ENCODE assay signal across 24 cellular contexts in the genomic region with DNA sequence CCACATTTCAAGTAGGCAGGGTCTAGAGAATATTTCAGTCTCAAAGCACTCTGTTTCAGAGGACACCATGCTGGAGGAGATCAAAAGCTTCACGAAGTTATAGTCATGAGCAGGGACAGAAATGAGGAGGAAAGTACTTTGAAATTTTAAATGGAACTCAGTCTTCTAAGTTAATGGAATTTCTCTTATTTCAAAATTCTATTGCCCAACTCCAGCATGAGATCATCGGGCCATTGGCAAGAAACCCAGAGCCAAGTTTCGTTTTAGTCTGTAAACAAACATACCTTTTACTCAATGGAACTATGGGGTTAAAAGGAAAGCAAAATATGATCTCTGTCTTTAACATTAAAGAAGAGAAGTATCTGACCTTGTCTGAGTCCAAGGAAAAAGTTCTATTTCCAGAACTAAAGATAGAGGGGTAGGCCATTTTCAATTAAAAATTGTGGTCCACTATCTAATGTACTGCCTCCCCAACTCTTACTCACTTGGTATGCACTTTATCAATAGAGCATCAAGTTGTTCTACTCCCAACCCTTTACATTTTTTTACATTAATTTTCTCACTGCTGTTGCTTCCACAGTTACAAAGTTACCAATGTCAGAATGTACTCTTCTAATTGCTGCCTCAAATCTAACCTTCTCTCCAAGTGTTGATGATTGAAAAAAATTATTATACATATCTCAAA.
DNase-seq lines count a peak whose midpoint lies in the region; ATAC-seq and TF ChIP-seq lines count a peak whose summit lies in the region.
"Had no signal": no experiment of that assay in that cellular context is flagged by ENCODE, and none has a peak within 500 bp of the region (broad histone marks: within the 10 kb centered on the region; RNA-seq: fewer than 3 reads in every experiment).

No MANE protein-coding gene starts in this region.

- H3K4me3 ChIP-seq in AG10803 (ENCODE audit: low read length) = no peak overlapping the region
- no peak overlapping the region for H3K4me3 ChIP-seq in choroid plexus epithelial cell (ENCODE audit: low read depth, low read length)
- H3K4me3 ChIP-seq in liver (ENCODE audit: low read depth in 1 of 3, low read length in 3 of 3) = no peak overlapping the region
- no peak overlapping the region for H3K4me3 ChIP-seq in BE2C (ENCODE audit: low read depth, low read length)
- no peak overlapping the region for H3K4me3 ChIP-seq in WERI-Rb-1 (ENCODE audit: low read depth, low read length)
- H3K4me3 ChIP-seq: gastroesophageal sphincter, GM12878, pancreas, sigmoid colon had no signal

- WGBS in liver = 27% methylated on average over 3 of the region's 3 CpGs

- H3K27me3 ChIP-seq in liver (ENCODE audit: control insufficient read depth in 4 of 4, insufficient read depth in 4 of 4, low read length in 3 of 4) (no peaks in the 10 kb centered on the region), BE2C (no peaks in the 10 kb centered on the region), WERI-Rb-1 (ENCODE audit: insufficient read depth, low read depth, severe bottlenecking) (no peaks in the 10 kb centered on the region)
- H3K27me3 ChIP-seq: gastroesophageal sphincter, pancreas, sigmoid colon had no signal

- H3K4me1 ChIP-seq in liver (ENCODE audit: control insufficient read depth in 4 of 4, insufficient read depth in 4 of 4, low read length in 3 of 4) (peaks cover 0 to 5% (median under 1%) of the 10 kb centered on the region in 4 donors), BE2C (no peaks in the 10 kb centered on the region)
- H3K4me1 ChIP-seq: gastroesophageal sphincter, pancreas, sigmoid colon had no signal

- H3K9me3 ChIP-seq in liver (ENCODE audit: control insufficient read depth in 4 of 4, low read length in 3 of 4) = no peaks in the 10 kb centered on the region
- no peaks in the 10 kb centered on the region for H3K9me3 ChIP-seq in BE2C
- H3K9me3 ChIP-seq in WERI-Rb-1 (ENCODE audit: severe bottlenecking) = no peaks in the 10 kb centered on the region
- H3K9me3 ChIP-seq: gastroesophageal sphincter, pancreas, sigmoid colon had no signal

- no peak overlapping the region for H3K9ac ChIP-seq in liver (ENCODE audit: low read depth in 1 of 2, low read length in 2 of 2)

- TF ChIP-seq CTCF in AG10803 (conservative IDR thresholded peaks at IDR 0.05; ENCODE audit: low read length) (no peak), choroid plexus epithelial cell (conservative IDR thresholded peaks at IDR 0.05; ENCODE audit: low read depth, low read length) (no peak), liver (IDR thresholded peaks at IDR 0.05; ENCODE audit: low read depth, low read length, missing input control) (no peak), BE2C (IDR thresholded peaks at IDR 0.05; ENCODE audit: low read depth, low read length) (no peak), WERI-Rb-1 (IDR thresholded peaks at IDR 0.05; ENCODE audit: low read depth, low read length) (no peak)

- H3K36me3 ChIP-seq in liver (ENCODE audit: control insufficient read depth in 4 of 4, insufficient read depth in 3 of 4, low read depth in 1 of 4, low read length in 3 of 4) (no peaks in the 10 kb centered on the region), BE2C (no peaks in the 10 kb centered on the region), WERI-Rb-1 (no peaks in the 10 kb centered on the region)
- H3K36me3 ChIP-seq: gastroesophageal sphincter, pancreas, sigmoid colon had no signal

- DNase-seq in AG10803 (ENCODE audit: low read depth) (peak; percentile 5), MV-4-11 (lab: John Stamatoyannopoulos, UW) (peak; percentile 15), choroid plexus epithelial cell (ENCODE audit: low read depth) (peak; percentile 70), BE2C (no peak), WERI-Rb-1 (no peak)
- DNase-seq: activated T-cell treated with anti-CD3 and anti-CD28 coated beads, Interleukin-2, amount 50 U/mL, for 72 hours; CD8-positive, alpha-beta T cell; DMS153; KG1; naive thymus-derived CD4-positive, alpha-beta T cell; NCI-H1105 treated with DMSO at 0.1 percent for 48 hours; NCI-H510A treated with DMSO at 0.1 percent for 48 hours; pancreas; RPMI8226; sigmoid colon; stimulated activated CD4-positive, alpha-beta T cell treated with anti-CD3 and anti-CD28 coated beads, Interleukin-1b, Interleukin-23, amount 100 ng/mL, for 48 hours; stimulated activated naive B cell treated with anti-CD40 and anti-IgM and Interleukin-4, amounts not matched to agents 10 μg/mL and 1 μg/mL and 100 μg/mL, for 72 hours had no signal

- H3K27ac ChIP-seq in liver (ENCODE audit: low read depth in 1 of 2, low read length in 2 of 2) = peak overlapping the region; percentile 61 to 70
- H3K27ac ChIP-seq in WERI-Rb-1 = no peak overlapping the region
- H3K27ac ChIP-seq: gastroesophageal sphincter, pancreas, sigmoid colon had no signal

- peak in 1 of 2 donors; percentile 44 for TF ChIP-seq RAD21 in liver (IDR thresholded peaks at IDR 0.05)

- ATAC-seq in HG03159 (IDR thresholded peaks at IDR 0.05; ENCODE audit: unreplicated experiment) (no peak), GM19351 (IDR thresholded peaks at IDR 0.05; ENCODE audit: unreplicated experiment) (no peak)
- ATAC-seq: activated CD4-positive, CD25-positive, alpha-beta regulatory T cell treated with anti-CD3 and anti-CD28 coated beads, Interleukin-2, amount 50 U/mL, for 24 hours; activated naive CD4-positive, alpha-beta T cell treated with anti-CD3 and anti-CD28 coated beads, Interleukin-2, amount 50 U/mL, for 72 hours; activated T-cell treated with anti-CD3 and anti-CD28 coated beads, Interleukin-2, amount 50 U/mL, for 72 hours; CD8-positive, alpha-beta T cell; gastroesophageal sphincter; GM12878; naive thymus-derived CD4-positive, alpha-beta T cell; stimulated activated naive B cell treated with anti-CD40 and anti-IgM and Interleukin-4, amounts not matched to agents 10 μg/mL and 1 μg/mL and 100 μg/mL, for 72 hours had no signal

TF ChIP-seq in liver, 16 proteins besides CTCF, POLR2A, EP300 and RAD21:
- peak; percentile 61 for TF ChIP-seq YY1 (IDR thresholded peaks at IDR 0.05)
- TF ChIP-seq FOXA2 (IDR thresholded peaks at IDR 0.05) = peak; percentile 72
- TF ChIP-seq TAF1 (conservative IDR thresholded peaks at IDR 0.05) = no peak
- TF ChIP-seq HNF4A (conservative IDR thresholded peaks at IDR 0.05) = peak; percentile 29 to 70
- TF ChIP-seq, protein P1, sequence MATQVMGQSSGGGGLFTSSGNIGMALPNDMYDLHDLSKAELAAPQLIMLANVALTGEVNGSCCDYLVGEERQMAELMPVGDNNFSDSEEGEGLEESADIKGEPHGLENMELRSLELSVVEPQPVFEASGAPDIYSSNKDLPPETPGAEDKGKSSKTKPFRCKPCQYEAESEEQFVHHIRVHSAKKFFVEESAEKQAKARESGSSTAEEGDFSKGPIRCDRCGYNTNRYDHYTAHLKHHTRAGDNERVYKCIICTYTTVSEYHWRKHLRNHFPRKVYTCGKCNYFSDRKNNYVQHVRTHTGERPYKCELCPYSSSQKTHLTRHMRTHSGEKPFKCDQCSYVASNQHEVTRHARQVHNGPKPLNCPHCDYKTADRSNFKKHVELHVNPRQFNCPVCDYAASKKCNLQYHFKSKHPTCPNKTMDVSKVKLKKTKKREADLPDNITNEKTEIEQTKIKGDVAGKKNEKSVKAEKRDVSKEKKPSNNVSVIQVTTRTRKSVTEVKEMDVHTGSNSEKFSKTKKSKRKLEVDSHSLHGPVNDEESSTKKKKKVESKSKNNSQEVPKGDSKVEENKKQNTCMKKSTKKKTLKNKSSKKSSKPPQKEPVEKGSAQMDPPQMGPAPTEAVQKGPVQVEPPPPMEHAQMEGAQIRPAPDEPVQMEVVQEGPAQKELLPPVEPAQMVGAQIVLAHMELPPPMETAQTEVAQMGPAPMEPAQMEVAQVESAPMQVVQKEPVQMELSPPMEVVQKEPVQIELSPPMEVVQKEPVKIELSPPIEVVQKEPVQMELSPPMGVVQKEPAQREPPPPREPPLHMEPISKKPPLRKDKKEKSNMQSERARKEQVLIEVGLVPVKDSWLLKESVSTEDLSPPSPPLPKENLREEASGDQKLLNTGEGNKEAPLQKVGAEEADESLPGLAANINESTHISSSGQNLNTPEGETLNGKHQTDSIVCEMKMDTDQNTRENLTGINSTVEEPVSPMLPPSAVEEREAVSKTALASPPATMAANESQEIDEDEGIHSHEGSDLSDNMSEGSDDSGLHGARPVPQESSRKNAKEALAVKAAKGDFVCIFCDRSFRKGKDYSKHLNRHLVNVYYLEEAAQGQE (IDR thresholded peaks at IDR 0.05) = no peak
- peak in 1 of 2 donors; percentile 62 for TF ChIP-seq RXRA (IDR thresholded peaks at IDR 0.05)
- peak in 1 of 2 donors; percentile 15 for TF ChIP-seq EGR1 (IDR thresholded peaks at IDR 0.05; ENCODE audit: low read depth in 2 of 2)
- no peak for TF ChIP-seq NR2F2 (IDR thresholded peaks at IDR 0.05)
- peak; percentile 97 to 99 for TF ChIP-seq JUND (IDR thresholded peaks at IDR 0.05)
- TF ChIP-seq, protein P2, sequence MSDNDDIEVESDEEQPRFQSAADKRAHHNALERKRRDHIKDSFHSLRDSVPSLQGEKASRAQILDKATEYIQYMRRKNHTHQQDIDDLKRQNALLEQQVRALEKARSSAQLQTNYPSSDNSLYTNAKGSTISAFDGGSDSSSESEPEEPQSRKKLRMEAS (IDR thresholded peaks at IDR 0.05) = peak; percentile 54
- TF ChIP-seq, protein P3, sequence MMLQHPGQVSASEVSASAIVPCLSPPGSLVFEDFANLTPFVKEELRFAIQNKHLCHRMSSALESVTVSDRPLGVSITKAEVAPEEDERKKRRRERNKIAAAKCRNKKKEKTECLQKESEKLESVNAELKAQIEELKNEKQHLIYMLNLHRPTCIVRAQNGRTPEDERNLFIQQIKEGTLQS (IDR thresholded peaks at IDR 0.05) = peak; percentile 95
- TF ChIP-seq SP1 (IDR thresholded peaks at IDR 0.05) = no peak
- TF ChIP-seq FOXA1 (IDR thresholded peaks at IDR 0.05) = no peak
- TF ChIP-seq GABPA (IDR thresholded peaks at IDR 0.05 in 1 of 2, conservative IDR thresholded peaks at IDR 0.05 in 1 of 2) = peak in 1 of 2 donors; percentile 19
- TF ChIP-seq HNF4G (IDR thresholded peaks at IDR 0.05) = no peak
- TF ChIP-seq, protein P4, sequence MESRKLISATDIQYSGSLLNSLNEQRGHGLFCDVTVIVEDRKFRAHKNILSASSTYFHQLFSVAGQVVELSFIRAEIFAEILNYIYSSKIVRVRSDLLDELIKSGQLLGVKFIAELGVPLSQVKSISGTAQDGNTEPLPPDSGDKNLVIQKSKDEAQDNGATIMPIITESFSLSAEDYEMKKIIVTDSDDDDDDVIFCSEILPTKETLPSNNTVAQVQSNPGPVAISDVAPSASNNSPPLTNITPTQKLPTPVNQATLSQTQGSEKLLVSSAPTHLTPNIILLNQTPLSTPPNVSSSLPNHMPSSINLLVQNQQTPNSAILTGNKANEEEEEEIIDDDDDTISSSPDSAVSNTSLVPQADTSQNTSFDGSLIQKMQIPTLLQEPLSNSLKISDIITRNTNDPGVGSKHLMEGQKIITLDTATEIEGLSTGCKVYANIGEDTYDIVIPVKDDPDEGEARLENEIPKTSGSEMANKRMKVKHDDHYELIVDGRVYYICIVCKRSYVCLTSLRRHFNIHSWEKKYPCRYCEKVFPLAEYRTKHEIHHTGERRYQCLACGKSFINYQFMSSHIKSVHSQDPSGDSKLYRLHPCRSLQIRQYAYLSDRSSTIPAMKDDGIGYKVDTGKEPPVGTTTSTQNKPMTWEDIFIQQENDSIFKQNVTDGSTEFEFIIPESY (IDR thresholded peaks at IDR 0.05) = peak; percentile 46
TF ChIP-seq in liver: peak in this region for 10.

Comparison
In these comparisons a context has a peak if more than half of its experiments do, and no peak if none do; other contexts are left out.
1. DNase-seq: peak in AG10803 (single experiment), MV-4-11 (single experiment) and choroid plexus epithelial cell (single experiment); none in BE2C (single experiment) and WERI-Rb-1 (single experiment).